11 cellular contexts compared by ENCODE assay signal in the genomic region with DNA sequence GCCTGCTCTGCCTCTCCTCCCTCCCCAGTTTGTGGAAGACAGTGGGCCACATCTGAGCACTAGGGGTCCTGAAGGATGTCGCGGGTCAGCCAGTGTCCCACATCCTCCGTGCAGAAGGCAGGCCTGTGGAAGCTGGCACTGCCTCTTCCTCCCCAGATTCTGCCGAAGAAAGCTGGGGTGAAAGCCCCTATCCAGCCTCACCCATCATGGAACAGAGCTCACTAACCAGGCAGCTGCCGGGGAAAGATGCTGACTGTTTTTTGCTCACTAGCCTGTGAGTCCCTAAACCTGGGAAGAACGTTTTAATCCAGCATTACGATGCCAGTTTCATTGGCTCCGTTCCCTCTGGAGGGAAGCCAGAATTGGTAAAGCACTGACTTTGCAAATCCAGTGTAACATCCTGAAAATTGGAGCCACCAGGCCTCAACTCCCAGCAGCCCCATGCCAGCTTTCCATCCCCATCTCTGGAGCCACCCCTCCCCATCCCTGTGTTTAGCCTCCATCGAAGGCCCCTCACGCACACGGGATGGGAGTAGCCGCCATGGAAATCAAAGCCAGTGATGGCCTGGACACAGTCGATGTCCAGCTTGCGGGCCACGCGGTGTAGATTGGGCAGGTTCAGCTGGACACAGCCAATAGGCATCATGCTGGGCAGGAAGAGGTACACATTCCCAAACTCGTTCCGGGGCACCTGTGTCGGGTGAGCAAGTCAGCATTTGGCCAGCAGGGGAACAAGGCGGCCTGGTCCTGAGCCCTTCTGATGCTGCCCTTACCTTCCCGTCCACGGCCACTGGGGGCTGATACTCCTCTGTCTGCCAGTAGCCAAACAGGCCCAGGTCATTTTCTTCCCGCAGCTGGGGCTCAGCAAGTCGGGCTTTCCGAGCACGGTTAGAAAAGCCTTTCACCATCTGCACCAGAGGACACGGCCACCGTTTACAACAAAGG. TPM values are rescaled to one million over a fixed set of nuclear protein-coding genes. Genes with fewer than 3 reads are reported as not detected.
DNase-seq lines count a peak whose midpoint lies in the region; ATAC-seq, FAIRE-seq and TF ChIP-seq lines count a peak whose summit lies in the region.
"Had no signal": no experiment of that assay in that cellular context is flagged by ENCODE, and none has a peak within 500 bp of the region (broad histone marks: within the 10 kb centered on the region; RNA-seq: fewer than 3 reads in every experiment).

No MANE protein-coding gene starts in this region.

- H3K4me2 ChIP-seq in mammary epithelial cell (ENCODE audit: insufficient read depth, low read depth, low read length): no peak overlapping the region

- no peak overlapping the region for H3K9ac ChIP-seq in mammary epithelial cell (ENCODE audit: insufficient read depth, low read length)

- no TSS peak for BruUV-seq in mammary epithelial cell (replicated peaks; lab: Mats Ljungman, UMichigan)

- CTCF ChIA-PET in HEK293 (lab: Yijun Ruan, JAX) (interaction anchor here (0.6 kb wide), 1 partner anchor 354 kb away, joined by 3 read pairs; no protein-coding TSS in a partner anchor), mammary epithelial cell (lab: Charles Lee; ENCODE audit: low non-redundant PET) (no interaction called here)

- H3K27ac Mint-ChIP-seq in CD4-positive, CD25-positive, alpha-beta regulatory T cell: peak overlapping the region in 2 of 3 donors; percentile 42 to 98

- H3K4me3 ChIP-seq in CD4-positive, CD25-positive, alpha-beta regulatory T cell (ENCODE audit: low read depth, low read length): no peak overlapping the region
- H3K4me3 ChIP-seq in HEK293 (ENCODE audit: low read depth, low read length) (no peak overlapping the region), mammary epithelial cell (replicated peaks in 1 of 3; ENCODE audit: insufficient read depth in 1 of 3, low read depth in 2 of 3, low read length in 3 of 3) (no peak overlapping the region)

- no peaks in the 10 kb centered on the region for H3K27me3 Mint-ChIP-seq in CD4-positive, CD25-positive, alpha-beta regulatory T cell

- no peak for DNase-seq in CD4-positive, CD25-positive, alpha-beta regulatory T cell
- DNase-seq in mammary epithelial cell: no peak
- peak; percentile 86 for DNase-seq in mesenteric fat pad (ENCODE audit: low spot score)
- no peak for DNase-seq in RCC 7860 (ENCODE audit: low spot score)
- DNase-seq in T1000 (lab: John Stamatoyannopoulos, UW): no peak
- no peak for DNase-seq in NCI-H510A (lab: John Stamatoyannopoulos, UW)
- DNase-seq: activated CD4-positive, alpha-beta T cell treated with anti-CD3 and anti-CD28 coated beads, Interleukin-2, amount 50 U/mL, for 4 hours; EL; PC-3 had no signal

- peak; percentile 68 for TF ChIP-seq CTCF in HEK293 (tag by site-specific recombination; IDR thresholded peaks at IDR 0.05)
- peak; percentile 7 to 27 for TF ChIP-seq CTCF in mammary epithelial cell (conservative IDR thresholded peaks at IDR 0.05 in 1 of 2, IDR thresholded peaks at IDR 0.05 in 1 of 2; ENCODE audit: extremely low read depth in 1 of 2, insufficient read depth in 1 of 2, low read depth in 1 of 2, low read length in 2 of 2)

- no peaks in the 10 kb centered on the region for H3K27me3 ChIP-seq in CD4-positive, CD25-positive, alpha-beta regulatory T cell (ENCODE audit: control insufficient read depth, insufficient read depth, low read length)
- no peaks in the 10 kb centered on the region for H3K27me3 ChIP-seq in mammary epithelial cell (ENCODE audit: insufficient read depth, low read length)

- no peak overlapping the region for H3K27ac ChIP-seq in CD4-positive, CD25-positive, alpha-beta regulatory T cell (ENCODE audit: insufficient read depth, low read length, poor library complexity, severe bottlenecking)
- H3K27ac ChIP-seq in HEK293 (ENCODE audit: extremely low read depth, low read depth, low read length) (no peak overlapping the region), mammary epithelial cell (ENCODE audit: insufficient read depth, low read depth, low read length) (no peak overlapping the region)

- peaks cover 54% of the 10 kb centered on the region for H3K36me3 ChIP-seq in CD4-positive, CD25-positive, alpha-beta regulatory T cell (ENCODE audit: control insufficient read depth, insufficient read depth, low read length)
- H3K36me3 ChIP-seq in HEK293 (ENCODE audit: control insufficient read depth in 2 of 2, insufficient read depth in 1 of 2, low read length in 2 of 2) (peaks cover 0 to 74% of the 10 kb centered on the region in 2 experiments; a peak in 2 of 3 replicates), mammary epithelial cell (ENCODE audit: insufficient read depth, low read length) (peaks cover 16% of the 10 kb centered on the region)

- intact Hi-C loops in mammary epithelial cell (cut with micrococcal nuclease): no loop called here

- FAIRE-seq in RCC 7860 (lab: Jason Lieb, UNC): no peak

- H3K4me1 Mint-ChIP-seq in CD4-positive, CD25-positive, alpha-beta regulatory T cell: peaks cover 10 to 29% (median 17%) of the 10 kb centered on the region in 4 donors

- H3K9me3 ChIP-seq in CD4-positive, CD25-positive, alpha-beta regulatory T cell (ENCODE audit: control insufficient read depth in 2 of 2, low read length in 2 of 2): no peaks in the 10 kb centered on the region
- H3K9me3 ChIP-seq in HEK293 (ENCODE audit: control insufficient read depth, insufficient read depth, low read depth, low read length) (no peaks in the 10 kb centered on the region), mammary epithelial cell (replicated peaks; ENCODE audit: insufficient read depth, low read length) (no peaks in the 10 kb centered on the region)

- peaks cover 36% of the 10 kb centered on the region for H3K36me3 Mint-ChIP-seq in CD4-positive, CD25-positive, alpha-beta regulatory T cell

- peaks cover 0 to 1% (median 0%) of the 10 kb centered on the region in 7 donors for H3K9me3 Mint-ChIP-seq in CD4-positive, CD25-positive, alpha-beta regulatory T cell

- no peaks in the 10 kb centered on the region for H3K79me2 ChIP-seq in mammary epithelial cell (ENCODE audit: insufficient read depth, low read length)

- 92% methylated on average over 25 of the region's 28 CpGs for WGBS in mammary epithelial cell (ENCODE audit: low coverage, missing lambda C conversion rate)

- dilution Hi-C loops in mammary epithelial cell (cut with HindIII; ENCODE audit: low sequenced_read_pairs): no loop called here

- in situ Hi-C loops in mammary epithelial cell (cut with MboI; ENCODE audit: low sequenced_read_pairs in 2 of 2): no loop called here

- no peaks in the 10 kb centered on the region for H4K20me1 ChIP-seq in mammary epithelial cell (ENCODE audit: insufficient read depth, low read length)

- ATAC-seq in CD4-positive, CD25-positive, alpha-beta regulatory T cell (ENCODE audit: low read depth in 2 of 2): no peak
- no peak for ATAC-seq in HG03095 (IDR thresholded peaks at IDR 0.05; ENCODE audit: unreplicated experiment)
- ATAC-seq: PC-3 had no signal

- H2AFZ ChIP-seq in mammary epithelial cell (ENCODE audit: low read depth, low read length): no peak overlapping the region

- H3K4me1 ChIP-seq in CD4-positive, CD25-positive, alpha-beta regulatory T cell (ENCODE audit: control insufficient read depth, insufficient read depth, low read length, poor library complexity, severe bottlenecking): peaks cover 28% of the 10 kb centered on the region
- H3K4me1 ChIP-seq in HEK293 (ENCODE audit: control insufficient read depth, insufficient read depth, low read length): peaks cover 11% of the 10 kb centered on the region
- H3K4me1 ChIP-seq in mammary epithelial cell (ENCODE audit: insufficient read depth, low read length): peaks cover 30% of the 10 kb centered on the region

- H3K4me3 Mint-ChIP-seq in CD4-positive, CD25-positive, alpha-beta regulatory T cell: no peak overlapping the region

- POLR2A ChIA-PET in HEK293 (lab: Yijun Ruan, JAX): interaction anchor here (1.0 kb wide), 1 partner anchor 30 kb away, joined by 3 read pairs; the partner anchor contains the start of gene LSM3

TF ChIP-seq in HEK293, 187 proteins besides CTCF, POLR2A, EP300 and RAD21 (continues in another document):
- no peak for TF ChIP-seq HIC1 (tag by site-specific recombination; IDR thresholded peaks at IDR 0.05)
- TF ChIP-seq ZNF623 (tag by site-specific recombination; IDR thresholded peaks at IDR 0.05): no peak
- TF ChIP-seq ZNF221 (tag by site-specific recombination; IDR thresholded peaks at IDR 0.05; ENCODE audit: borderline replicate concordance): no peak

RNA-seq across cellular contexts. Expression of gene TMEM43, which starts 23.5 kb away (rescaled TPM):
- total RNA-seq in CD4-positive, CD25-positive, alpha-beta regulatory T cell: 50.2 TPM
- polyA plus RNA-seq in CD4-positive, CD25-positive, alpha-beta regulatory T cell: 10 to 100 TPM; 73.7 to 81.0 (median 76.3) TPM
- 100 to 1,000 TPM in 1 of 2 donors, 10 to 100 TPM in 1; 85.2 to 143 TPM for total RNA-seq in mammary epithelial cell
- polyA plus RNA-seq in mammary epithelial cell: 91.5 TPM
- polyA minus RNA-seq in mammary epithelial cell: 127 TPM
- 99.3 TPM for total RNA-seq in mesenteric fat pad

RNA-seq across cellular contexts. Expression of gene CHCHD4, which starts 23.6 kb away (rescaled TPM):
- total RNA-seq in CD4-positive, CD25-positive, alpha-beta regulatory T cell: 3.6 TPM
- polyA plus RNA-seq in CD4-positive, CD25-positive, alpha-beta regulatory T cell: 10 to 100 TPM; 10.3 to 21.1 (median 16.5) TPM
- total RNA-seq in mammary epithelial cell: 10 to 100 TPM in 1 of 2 donors, 1 to 10 TPM in 1; 7.2 to 22.9 TPM
- 22.9 TPM for polyA plus RNA-seq in mammary epithelial cell
- polyA minus RNA-seq in mammary epithelial cell: 13.1 TPM
- 18.1 TPM for total RNA-seq in mesenteric fat pad

RNA-seq across cellular contexts. Expression of gene XPC, which starts 30.1 kb away (rescaled TPM):
- total RNA-seq in CD4-positive, CD25-positive, alpha-beta regulatory T cell: 75.5 TPM
- 10 to 100 TPM; 31.3 to 42.7 (median 36.9) TPM for polyA plus RNA-seq in CD4-positive, CD25-positive, alpha-beta regulatory T cell
- total RNA-seq in mammary epithelial cell (10 to 100 TPM; 42.5 to 68.2 TPM), mesenteric fat pad (24.8 TPM)
- polyA plus RNA-seq in mammary epithelial cell: 19.4 TPM
- polyA minus RNA-seq in mammary epithelial cell: 47.5 TPM

RNA-seq across cellular contexts. Expression of gene LSM3, which starts 30.3 kb away (rescaled TPM):
- 6.6 TPM for total RNA-seq in CD4-positive, CD25-positive, alpha-beta regulatory T cell
- 10 to 100 TPM; 19.1 to 25.7 (median 22.9) TPM for polyA plus RNA-seq in CD4-positive, CD25-positive, alpha-beta regulatory T cell
- total RNA-seq in mammary epithelial cell (10 to 100 TPM in 1 of 2 donors, 1 to 10 TPM in 1; 5.0 to 11.7 TPM), mesenteric fat pad (10.0 TPM)
- 7.7 TPM for polyA plus RNA-seq in mammary epithelial cell
- 0.31 TPM for polyA minus RNA-seq in mammary epithelial cell
